In the genomic region with DNA sequence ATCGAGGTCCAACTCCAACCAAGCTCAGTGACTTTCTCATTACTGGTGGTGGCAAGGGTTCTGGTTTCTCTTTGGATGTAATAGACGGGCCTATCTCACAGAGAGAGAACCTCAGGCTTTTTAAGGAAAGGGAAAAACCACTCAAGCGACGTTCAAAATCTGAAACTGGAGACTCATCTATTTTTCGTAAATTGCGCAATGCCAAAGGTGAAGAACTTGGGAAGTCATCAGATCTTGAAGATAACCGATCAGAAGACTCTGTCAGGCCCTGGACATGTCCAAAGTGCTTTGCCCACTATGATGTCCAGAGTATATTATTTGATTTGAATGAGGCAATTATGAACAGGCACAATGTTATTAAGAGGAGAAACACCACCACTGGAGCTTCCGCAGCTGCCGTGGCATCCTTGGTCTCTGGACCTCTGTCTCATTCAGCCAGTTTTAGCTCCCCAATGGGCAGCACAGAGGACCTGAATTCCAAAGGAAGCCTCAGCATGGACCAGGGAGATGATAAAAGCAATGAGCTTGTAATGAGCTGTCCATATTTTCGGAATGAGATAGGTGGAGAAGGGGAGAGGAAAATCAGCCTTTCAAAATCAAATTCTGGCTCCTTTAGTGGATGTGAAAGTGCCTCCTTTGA, we compare ENCODE assay signal across 16 cellular contexts.
A peak's percentile ranks its signal among the peaks of the same experiment; 100 is the strongest.
DNase-seq lines count a peak whose midpoint lies in the region; ATAC-seq, FAIRE-seq and TF ChIP-seq lines count a peak whose summit lies in the region.
"Had no signal": no experiment of that assay in that cellular context is flagged by ENCODE, and none has a peak within 500 bp of the region (broad histone marks: within the 10 kb centered on the region; RNA-seq: fewer than 3 reads in every experiment).

No MANE protein-coding gene starts in this region.

- H3K9me3 ChIP-seq in A673 (ENCODE audit: low read depth, low read length, poor library complexity, severe bottlenecking) (no peaks in the 10 kb centered on the region), GM23248 (ENCODE audit: low read depth) (no peaks in the 10 kb centered on the region), K562 (replicated peaks; ENCODE audit: control insufficient read depth, insufficient read depth, low read depth, low read length) (no peaks in the 10 kb centered on the region), hepatocyte (ENCODE audit: low read depth) (no peaks in the 10 kb centered on the region)
- H3K9me3 ChIP-seq: BE2C had no signal

- no peak for TF ChIP-seq POLR2A in K562 (conservative IDR thresholded peaks at IDR 0.05)

- no peak for TF ChIP-seq RAD21 in K562 (CRISPR knock-in tag; conservative IDR thresholded peaks at IDR 0.05 in 1 of 2, IDR thresholded peaks at IDR 0.05 in 1 of 2)

- no peak overlapping the region for H2AFZ ChIP-seq in GM23248
- no peak overlapping the region for H2AFZ ChIP-seq in K562 (ENCODE audit: low read depth, low read length)
- H2AFZ ChIP-seq in hepatocyte = no peak overlapping the region

- H3K9me1 ChIP-seq in K562 (ENCODE audit: control insufficient read depth, insufficient read depth, low read length) = no peaks in the 10 kb centered on the region

- H3K9ac ChIP-seq in GM23248 (no peak overlapping the region), K562 (ENCODE audit: insufficient read depth in 1 of 2, low read depth in 2 of 2, low read length in 2 of 2) (no peak overlapping the region)

- H3K79me2 ChIP-seq in GM23248 (ENCODE audit: insufficient read depth) (peaks cover 91% of the 10 kb centered on the region), K562 (ENCODE audit: control insufficient read depth, insufficient read depth, low read length) (no peaks in the 10 kb centered on the region), hepatocyte (peaks cover 30% of the 10 kb centered on the region)

- ATAC-seq in K562 = no peak

- H4K20me1 ChIP-seq in GM23248 (ENCODE audit: insufficient read depth) = no peaks in the 10 kb centered on the region
- H4K20me1 ChIP-seq in K562 (replicated peaks; ENCODE audit: control insufficient read depth, insufficient read depth, low read length) = no peaks in the 10 kb centered on the region
- H4K20me1 ChIP-seq in hepatocyte (ENCODE audit: insufficient read depth, poor library complexity, severe bottlenecking) = no peaks in the 10 kb centered on the region

- H3K27me3 ChIP-seq in A673 (replicated peaks; ENCODE audit: insufficient read depth, low read depth, low read length, poor library complexity) (no peaks in the 10 kb centered on the region), GM23248 (replicated peaks; ENCODE audit: insufficient read depth) (no peaks in the 10 kb centered on the region), K562 (ENCODE audit: control insufficient read depth in 2 of 2, insufficient read depth in 2 of 2, low read length in 2 of 2) (no peaks in the 10 kb centered on the region), hepatocyte (no peaks in the 10 kb centered on the region)
- H3K27me3 ChIP-seq: BE2C had no signal

- POLR2A ChIA-PET in A673 (lab: Charles Lee; ENCODE audit: low non-redundant PET) (no interaction called here), K562 (lab: Yijun Ruan, JAX) (no interaction called here)

- peaks cover 74% of the 10 kb centered on the region for H3F3A ChIP-seq in GM23248 (ENCODE audit: insufficient read depth)

- H3K4me2 ChIP-seq in GM23248 (ENCODE audit: unreplicated experiment) = peak overlapping the region; percentile 73
- H3K4me2 ChIP-seq in K562 (ENCODE audit: insufficient read depth, low read length) = no peak overlapping the region
- H3K4me2 ChIP-seq in hepatocyte = no peak overlapping the region

- H3K4me1 ChIP-seq in A673 (ENCODE audit: insufficient read depth, low read length, poor library complexity, severe bottlenecking) (peaks cover 70% of the 10 kb centered on the region), GM23248 (ENCODE audit: insufficient read depth) (peaks cover 86% of the 10 kb centered on the region), K562 (replicated peaks in 1 of 2; ENCODE audit: control insufficient read depth in 2 of 2, insufficient read depth in 2 of 2, low read length in 2 of 2) (no peaks in the 10 kb centered on the region; a peak in 2 of 5 replicates), hepatocyte (ENCODE audit: insufficient read depth) (peaks cover 13% of the 10 kb centered on the region)

- CTCF ChIA-PET in A673 (lab: Charles Lee) (no interaction called here), K562 (lab: Yijun Ruan, JAX; ENCODE audit: low intra/inter-chr PET ratio) (no interaction called here)

- FAIRE-seq in K562 (lab: Jason Lieb, UNC) = no peak

- intact Hi-C loops in A673 (cut with micrococcal nuclease; ENCODE audit: unreplicated experiment) = no loop called here
- intact Hi-C loops in K562 (cut with micrococcal nuclease) = no loop called here

- no peak for DNase-seq in A673 (ENCODE audit: low spot score)
- no peak for DNase-seq in GM23248
- no peak for DNase-seq in K562 (ENCODE audit: extremely low read depth in 1 of 4, low spot score in 3 of 4)
- DNase-seq in hepatocyte (ENCODE audit: low spot score) = no peak
- DNase-seq in D341Med (ENCODE audit: low spot score) = no peak
- DNase-seq in RPMI8226 = no peak
- no peak for DNase-seq in NCI-H510A treated with DMSO at 0.1 percent for 48 hours (lab: John Stamatoyannopoulos, UW)
- DNase-seq in amniotic stem cell (lab: John Stamatoyannopoulos, UW) = no peak
- DNase-seq: BE2C; CD4-positive, alpha-beta memory T cell; H7; NCI-H1048; NCI-H146; NCI-H2081 treated with DMSO at 0.1 percent for 48 hours; NCI-H2227 treated with DMSO at 0.1 percent for 48 hours; NCI-H526 treated with DMSO at 0.1 percent for 48 hours had no signal

- BruUV-seq in A673 (replicated peaks; lab: Mats Ljungman, UMichigan) (TSS peak; percentile 60), K562 (replicated peaks; lab: Mats Ljungman, UMichigan) (no TSS peak)

- no peak overlapping the region for H3K27ac ChIP-seq in A673 (ENCODE audit: low read depth, low read length, poor library complexity, severe bottlenecking)
- H3K27ac ChIP-seq in GM23248 = no peak overlapping the region
- no peak overlapping the region for H3K27ac ChIP-seq in K562 (ENCODE audit: extremely low read depth, low read depth, low read length)
- peak overlapping the region; percentile 10 for H3K27ac ChIP-seq in hepatocyte

- TF ChIP-seq CTCF in A673 (conservative IDR thresholded peaks at IDR 0.05; ENCODE audit: low read depth, low read length) = no peak
- no peak for TF ChIP-seq CTCF in K562 (IDR thresholded peaks at IDR 0.05 in 2 of 3, conservative IDR thresholded peaks at IDR 0.05 in 1 of 3; ENCODE audit: insufficient read depth in 2 of 3, low read depth in 1 of 3, low read length in 3 of 3)
- TF ChIP-seq CTCF in hepatocyte (IDR thresholded peaks at IDR 0.05; ENCODE audit: poor library complexity) = no peak

- TF ChIP-seq EP300 in K562 (IDR thresholded peaks at IDR 0.05; ENCODE audit: low read length) = no peak

- 96 to 98% methylated on average over 10 of the region's 10 CpGs for WGBS in GM23248 (ENCODE audit: low coverage in 1 of 2, low lambda C conversion rate in 2 of 2, missing lambda C conversion rate in 2 of 2), 2 experiments
- WGBS in K562 (ENCODE audit: insufficient coverage, low coverage, missing lambda C conversion rate) = 87% methylated on average over 8 of the region's 10 CpGs
- 95% methylated on average over 10 of the region's 10 CpGs for WGBS in hepatocyte (ENCODE audit: low lambda C conversion rate, missing lambda C conversion rate)

- in situ Hi-C loops in GM23248 (cut with MboI) = no loop called here
- in situ Hi-C loops in K562 (cut with MboI) = no loop called here

- no peaks in the 10 kb centered on the region for H3K9me2 ChIP-seq in GM23248 (ENCODE audit: insufficient read depth)
- H3K9me2 ChIP-seq in hepatocyte (replicated peaks; ENCODE audit: insufficient read depth) = no peaks in the 10 kb centered on the region

- H3K36me3 ChIP-seq in A673 (ENCODE audit: insufficient read depth, low read length, poor library complexity, severe bottlenecking) (no peaks in the 10 kb centered on the region), GM23248 (ENCODE audit: low read depth) (no peaks in the 10 kb centered on the region), K562 (ENCODE audit: control insufficient read depth, insufficient read depth, low read length) (no peaks in the 10 kb centered on the region), hepatocyte (replicated peaks; ENCODE audit: insufficient read depth, low read depth) (no peaks in the 10 kb centered on the region)
- H3K36me3 ChIP-seq: BE2C had no signal

- H3K4me3 ChIP-seq in A673 (ENCODE audit: low read depth, low read length, poor library complexity, severe bottlenecking) = no peak overlapping the region
- peak overlapping the region; percentile 54 for H3K4me3 ChIP-seq in GM23248
- no peak overlapping the region for H3K4me3 ChIP-seq in K562
- H3K4me3 ChIP-seq in hepatocyte = no peak overlapping the region

TF ChIP-seq in K562, 482 proteins besides CTCF, POLR2A, EP300 and RAD21:
- no peak for TF ChIP-seq CEBPG (CRISPR knock-in tag; IDR thresholded peaks at IDR 0.05)
- TF ChIP-seq CEBPG (tag; conservative IDR thresholded peaks at IDR 0.05 in 1 of 2, IDR thresholded peaks at IDR 0.05 in 1 of 2) = peak; percentile 53 to 92; a peak in 3 of 4 replicates
- TF ChIP-seq CEBPB (tag; IDR thresholded peaks at IDR 0.05) = peak; percentile 82
- TF ChIP-seq ZNF436 (CRISPR knock-in tag; IDR thresholded peaks at IDR 0.05) = no peak
TF ChIP-seq in K562: peak in this region for 2.
